ENCODE assay signal across 8 cellular contexts in the genomic region with DNA sequence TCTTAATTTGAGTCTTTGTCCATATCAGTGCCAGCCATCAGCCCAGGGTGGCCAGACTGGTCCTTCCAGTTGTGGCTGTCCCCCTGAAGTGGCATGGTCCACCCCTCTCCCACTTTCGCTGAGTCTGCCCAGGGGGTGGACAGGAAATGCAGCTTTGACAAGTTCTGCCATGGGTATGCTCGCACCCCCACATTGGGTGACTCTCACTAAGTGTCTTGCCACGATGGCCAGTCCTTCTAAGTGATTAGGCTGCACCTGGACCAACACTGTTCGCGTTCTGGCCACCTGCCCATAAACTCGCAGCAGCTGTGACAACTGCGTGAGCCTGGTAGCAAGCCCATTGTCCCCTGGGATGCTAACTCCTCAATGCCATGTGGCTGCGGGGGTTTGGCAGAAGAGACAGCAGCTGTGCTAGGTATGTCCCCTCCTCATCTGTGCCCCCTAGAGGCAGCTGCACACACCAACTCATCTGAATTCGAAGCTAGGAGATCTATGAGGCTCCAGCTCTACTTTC. TPM values are rescaled to one million over a fixed set of nuclear protein-coding genes. Genes with fewer than 3 reads are reported as not detected.
A peak's percentile ranks its signal among the peaks of the same experiment; 100 is the strongest.
DNase-seq lines count a peak whose midpoint lies in the region; ATAC-seq and TF ChIP-seq lines count a peak whose summit lies in the region.

No MANE protein-coding gene starts in this region.

- no peaks in the 10 kb centered on the region for H3K9me3 ChIP-seq in upper lobe of right lung

- CTCF ChIA-PET in AG04449 (lab: Yijun Ruan, JAX): interaction anchor here (1.1 to 1.3 kb wide), 2 partner anchors 11 to 22 kb away, joined by 3 read pairs; no protein-coding TSS in a partner anchor

- no peak overlapping the region for H3K27ac ChIP-seq in upper lobe of right lung

- DNase-seq in AG04449 (ENCODE audit: low read depth, low spot score) (no peak), NCI-H82 (lab: John Stamatoyannopoulos, UW) (peak; percentile 94), foreskin fibroblast (no peak), upper lobe of right lung (no peak)
- DNase-seq in stimulated activated CD4-positive, alpha-beta T cell treated with anti-CD3 and anti-CD28 coated beads, Interleukin-4, amount 100 ng/mL, for 1 hour: no peak
- DNase-seq in activated CD4-positive, alpha-beta T cell treated with anti-CD3 and anti-CD28 coated beads, Interleukin-2, amount 50 U/mL, for 4 hours: no peak

- H3K4me3 ChIP-seq in AG04449 (ENCODE audit: low read depth, low read length) (no peak overlapping the region), foreskin fibroblast (ENCODE audit: low read depth in 1 of 2, low read length in 2 of 2) (no peak overlapping the region), upper lobe of right lung (no peak overlapping the region)

- peak; percentile 23 for TF ChIP-seq CTCF in AG04449 (IDR thresholded peaks at IDR 0.05; ENCODE audit: insufficient read depth, low read length, missing control alignments)
- peak; percentile 20 for TF ChIP-seq CTCF in foreskin fibroblast (IDR thresholded peaks at IDR 0.05; ENCODE audit: low read depth, low read length)
- TF ChIP-seq CTCF in upper lobe of right lung (IDR thresholded peaks at IDR 0.05): no peak

- peak; percentile 52 for ATAC-seq in GM18873 (IDR thresholded peaks at IDR 0.05; ENCODE audit: low FRiP score, unreplicated experiment)
- peak; percentile 76 for ATAC-seq in HG03432 (IDR thresholded peaks at IDR 0.05; ENCODE audit: unreplicated experiment)
- peak; percentile 48 for ATAC-seq in upper lobe of right lung

- H3K36me3 ChIP-seq in upper lobe of right lung: no peaks in the 10 kb centered on the region

- POLR2A ChIA-PET in AG04449 (lab: Yijun Ruan, JAX): no interaction called here

- intact Hi-C loops in upper lobe of right lung (cut with DNase I): no loop called here

- no peaks in the 10 kb centered on the region for H3K27me3 ChIP-seq in upper lobe of right lung

- H3K4me1 ChIP-seq in upper lobe of right lung: no peaks in the 10 kb centered on the region

RNA-seq across cellular contexts. Expression of gene LNX1, which starts 10.0 kb away (rescaled TPM):
- 6.0 TPM for total RNA-seq in upper lobe of right lung
